In genomic region chr3:71497367-71497925, GRCh38 we compare ENCODE assay signal across 12 cellular contexts.
DNase-seq lines count a peak whose midpoint lies in the region; ATAC-seq and TF ChIP-seq lines count a peak whose summit lies in the region.
"Had no signal": no experiment of that assay in that cellular context is flagged by ENCODE, and none has a peak within 500 bp of the region (broad histone marks: within the 10 kb centered on the region; RNA-seq: fewer than 3 reads in every experiment).

No MANE protein-coding gene starts in this region.

- H3K9me3 ChIP-seq in thoracic aorta (no peaks in the 10 kb centered on the region), upper lobe of right lung (no peaks in the 10 kb centered on the region)

- H3K4me3 ChIP-seq in thoracic aorta, result no peak overlapping the region
- H3K4me3 ChIP-seq in upper lobe of right lung, result no peak overlapping the region

- H3K4me1 ChIP-seq in thoracic aorta (ENCODE audit: control insufficient read depth in 1 of 2, low read depth in 2 of 2) (peaks cover 25 to 46% of the 10 kb centered on the region in 2 donors), upper lobe of right lung (peaks cover 10% of the 10 kb centered on the region)

- H3K27ac ChIP-seq in layer of hippocampus (ENCODE audit: low read depth, low read length) (peak overlapping the region; percentile 66), thoracic aorta (peak overlapping the region; percentile 49 to 79), upper lobe of right lung (no peak overlapping the region)
- H3K27ac ChIP-seq: VCaP had no signal

- peaks cover 9% of the 10 kb centered on the region for H3K9me3 Mint-ChIP-seq in activated naive CD4-positive, alpha-beta T cell treated with anti-CD3 and anti-CD28 coated beads, Interleukin-2, amount 50 U/mL, for 24 hours
- H3K9me3 Mint-ChIP-seq in activated naive CD8-positive, alpha-beta T cell treated with anti-CD3 and anti-CD28 coated beads, Interleukin-2, amount 50 U/mL, for 24 hours, result peaks cover 12% of the 10 kb centered on the region

- H3K27me3 ChIP-seq in layer of hippocampus (ENCODE audit: control insufficient read depth, insufficient read depth, low read length) (no peaks in the 10 kb centered on the region), thoracic aorta (replicated peaks; ENCODE audit: insufficient read depth) (no peaks in the 10 kb centered on the region), upper lobe of right lung (no peaks in the 10 kb centered on the region)

- H3K36me3 ChIP-seq in thoracic aorta (no peaks in the 10 kb centered on the region), upper lobe of right lung (peaks cover 8% of the 10 kb centered on the region)

- no peak overlapping the region for H3K4me3 Mint-ChIP-seq in activated naive CD4-positive, alpha-beta T cell treated with anti-CD3 and anti-CD28 coated beads, Interleukin-2, amount 50 U/mL, for 24 hours
- H3K4me3 Mint-ChIP-seq in activated naive CD8-positive, alpha-beta T cell treated with anti-CD3 and anti-CD28 coated beads, Interleukin-2, amount 50 U/mL, for 24 hours, result no peak overlapping the region

- no peak for DNase-seq in activated naive CD4-positive, alpha-beta T cell treated with Interleukin-2 at 50 U/mL for 16 hours
- no peak for DNase-seq in activated naive CD8-positive, alpha-beta T cell treated with anti-CD3 and anti-CD28 coated beads, Interleukin-2, amount 50 U/mL, for 24 hours
- no peak for DNase-seq in thoracic aorta (ENCODE audit: low spot score)
- DNase-seq in upper lobe of right lung, result no peak
- DNase-seq in dermis blood vessel endothelial cell, result no peak
- DNase-seq: effector CD8-positive, alpha-beta T cell; NCI-H2081 treated with DMSO at 0.1 percent for 48 hours; stimulated activated CD4-positive, alpha-beta T cell treated with anti-CD3 and anti-CD28 coated beads, Interleukin-4, amount 100 ng/mL, for 4 hours had no signal

- H3K36me3 Mint-ChIP-seq in activated naive CD4-positive, alpha-beta T cell treated with anti-CD3 and anti-CD28 coated beads, Interleukin-2, amount 50 U/mL, for 24 hours, result peaks cover 17% of the 10 kb centered on the region
- peaks cover 14% of the 10 kb centered on the region for H3K36me3 Mint-ChIP-seq in activated naive CD8-positive, alpha-beta T cell treated with anti-CD3 and anti-CD28 coated beads, Interleukin-2, amount 50 U/mL, for 24 hours (ENCODE audit: low read depth)

- no peak for ATAC-seq in activated naive CD8-positive, alpha-beta T cell treated with anti-CD3 and anti-CD28 coated beads, Interleukin-2, amount 50 U/mL, for 24 hours
- ATAC-seq in thoracic aorta (ENCODE audit: insufficient number of reproducible peaks, low FRiP score, low read depth) (no peak), upper lobe of right lung (no peak), HG03432 (IDR thresholded peaks at IDR 0.05; ENCODE audit: unreplicated experiment) (no peak)

- H3K27me3 Mint-ChIP-seq in activated naive CD4-positive, alpha-beta T cell treated with anti-CD3 and anti-CD28 coated beads, Interleukin-2, amount 50 U/mL, for 24 hours, result no peaks in the 10 kb centered on the region
- H3K27me3 Mint-ChIP-seq in activated naive CD8-positive, alpha-beta T cell treated with anti-CD3 and anti-CD28 coated beads, Interleukin-2, amount 50 U/mL, for 24 hours, result no peaks in the 10 kb centered on the region

- no peak for TF ChIP-seq CTCF in thoracic aorta (IDR thresholded peaks at IDR 0.05)
- TF ChIP-seq CTCF in upper lobe of right lung (IDR thresholded peaks at IDR 0.05), result no peak

- peak overlapping the region; percentile 94 for H3K27ac Mint-ChIP-seq in activated naive CD4-positive, alpha-beta T cell treated with anti-CD3 and anti-CD28 coated beads, Interleukin-2, amount 50 U/mL, for 24 hours
- H3K27ac Mint-ChIP-seq in activated naive CD8-positive, alpha-beta T cell treated with anti-CD3 and anti-CD28 coated beads, Interleukin-2, amount 50 U/mL, for 24 hours, result peak overlapping the region; percentile 91

- peaks cover 88% of the 10 kb centered on the region for H3K4me1 Mint-ChIP-seq in activated naive CD4-positive, alpha-beta T cell treated with anti-CD3 and anti-CD28 coated beads, Interleukin-2, amount 50 U/mL, for 24 hours
- H3K4me1 Mint-ChIP-seq in activated naive CD8-positive, alpha-beta T cell treated with anti-CD3 and anti-CD28 coated beads, Interleukin-2, amount 50 U/mL, for 24 hours, result peaks cover 79% of the 10 kb centered on the region

- intact Hi-C loops in upper lobe of right lung (cut with DNase I), result no loop called here
